Comparison of ENCODE assay signal across 9 cellular contexts in genomic region chr16:79334127-79334526, GRCh38.
DNase-seq lines count a peak whose midpoint lies in the region; ATAC-seq and TF ChIP-seq lines count a peak whose summit lies in the region.
"Had no signal": no experiment of that assay in that cellular context is flagged by ENCODE, and none has a peak within 500 bp of the region (broad histone marks: within the 10 kb centered on the region; RNA-seq: fewer than 3 reads in every experiment).

No MANE protein-coding gene starts in this region.

- DNase-seq in 8988T (peak; percentile 62), GM13977 (ENCODE audit: low spot score) (no peak), WERI-Rb-1 (peak; percentile 21), left lung (no peak), SKM-1 (lab: John Stamatoyannopoulos, UW; ENCODE audit: unreplicated experiment) (no peak), middle frontal gyrus (ENCODE audit: extremely low spot score, low spot score) (no peak)
- DNase-seq: NCI-H2029 treated with DMSO at 0.1 percent for 48 hours had no signal

- no peaks in the 10 kb centered on the region for H3K36me3 ChIP-seq in WERI-Rb-1
- H3K36me3 ChIP-seq in left lung = no peaks in the 10 kb centered on the region

- H3K27me3 ChIP-seq in WERI-Rb-1 (ENCODE audit: insufficient read depth, low read depth, severe bottlenecking) (peaks cover 57% of the 10 kb centered on the region), left lung (no peaks in the 10 kb centered on the region)

- H3K27ac ChIP-seq in WERI-Rb-1 = no peak overlapping the region
- H3K27ac ChIP-seq in left lung = no peak overlapping the region

- ATAC-seq in left lung = peak; percentile 16
- no peak for ATAC-seq in HG03342 (IDR thresholded peaks at IDR 0.05; ENCODE audit: unreplicated experiment)
- ATAC-seq in GM18909 (IDR thresholded peaks at IDR 0.05; ENCODE audit: poor library complexity, unreplicated experiment) = no peak

- in situ Hi-C loops in GM13977 (cut with MboI; ENCODE audit: low pct_unique_long_range_greater_than_20kb, low sequenced_read_pairs, unreplicated experiment) = no loop called here

- no peaks in the 10 kb centered on the region for H3K9me3 ChIP-seq in WERI-Rb-1 (ENCODE audit: severe bottlenecking)
- H3K9me3 ChIP-seq in left lung = no peaks in the 10 kb centered on the region

- TF ChIP-seq CTCF in GM13977 (IDR thresholded peaks at IDR 0.05; ENCODE audit: extremely low read depth, insufficient read depth, missing control alignments) = peak; percentile 31
- peak; percentile 64 for TF ChIP-seq CTCF in WERI-Rb-1 (IDR thresholded peaks at IDR 0.05; ENCODE audit: low read depth, low read length)
- peak; percentile 19 to 20 for TF ChIP-seq CTCF in left lung (IDR thresholded peaks at IDR 0.05)

- intact Hi-C loops in left lung (cut with DNase I) = no loop called here

- no peak overlapping the region for H3K4me3 ChIP-seq in WERI-Rb-1 (ENCODE audit: low read depth, low read length)
- H3K4me3 ChIP-seq in left lung = no peak overlapping the region

- H3K4me1 ChIP-seq in left lung = no peaks in the 10 kb centered on the region

Comparison
In these comparisons a context has a peak if more than half of its experiments do, and no peak if none do; other contexts are left out.
1. DNase-seq: peak in 8988T (single experiment) and WERI-Rb-1 (single experiment); none in GM13977 (single experiment), left lung (0 of 2), SKM-1 (single experiment) and middle frontal gyrus (single experiment).
2. Peak in every context shown above with its lines, with median percentiles within 50 percentile points of each other: CTCF ChIP-seq.